In the genomic region with DNA sequence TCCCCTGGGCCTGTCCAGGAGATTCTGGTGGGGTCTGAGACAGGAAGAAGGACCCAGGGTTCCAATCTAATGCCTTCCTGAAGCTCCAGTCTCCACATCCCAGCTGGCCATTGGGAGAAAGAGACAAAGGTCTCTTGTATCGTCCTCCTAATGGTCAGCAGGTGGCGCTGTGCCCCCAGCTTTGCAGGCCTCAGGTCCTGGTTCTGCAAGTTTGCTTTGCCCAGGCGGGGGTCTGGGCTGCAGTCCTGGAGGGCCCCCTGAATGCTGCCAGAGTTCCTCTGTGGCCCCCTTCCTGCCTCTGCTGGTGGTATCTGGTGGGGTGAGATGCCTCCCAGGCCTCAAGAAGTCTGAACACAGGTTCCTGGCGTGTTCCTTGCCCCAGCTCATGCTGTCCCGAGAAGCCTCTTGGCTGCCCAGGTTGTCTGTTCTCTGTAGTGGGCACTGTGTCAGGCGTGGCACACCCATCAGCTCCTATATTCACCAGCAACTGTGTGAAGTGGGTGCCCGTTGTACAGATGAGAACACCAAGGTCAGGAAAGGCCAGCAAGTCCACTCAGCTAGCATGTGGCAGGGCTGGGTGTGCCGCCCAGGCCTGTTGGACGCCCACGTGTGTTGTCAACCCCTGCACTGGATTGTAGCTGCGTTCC, we compare ENCODE assay signal across 8 cellular contexts. TPM values are rescaled to one million over a fixed set of nuclear protein-coding genes. Genes with fewer than 3 reads are reported as not detected.
DNase-seq lines count a peak whose midpoint lies in the region; ATAC-seq and TF ChIP-seq lines count a peak whose summit lies in the region.

No MANE protein-coding gene starts in this region.

- H3K23ac ChIP-seq in trophoblast cell (ENCODE audit: low read length): no peak overlapping the region

- ATAC-seq in Panc1: peak; percentile 86
- no peak for ATAC-seq in HG03045 (IDR thresholded peaks at IDR 0.05; ENCODE audit: unreplicated experiment)
- ATAC-seq in GM18870 (IDR thresholded peaks at IDR 0.05; ENCODE audit: unreplicated experiment): no peak

- POLR2A ChIA-PET in Panc1 (lab: Charles Lee): no interaction called here

- no peak overlapping the region for H2BK5ac ChIP-seq in trophoblast cell (ENCODE audit: low read depth, low read length, poor library complexity)

- CTCF ChIA-PET in Panc1 (lab: Charles Lee): interaction anchor here (0.6 to 1.3 kb wide), 8 partner anchors 15 to 1716 kb away, joined by 3 to 6 read pairs (median 4); no protein-coding TSS in a partner anchor

- H3K36me3 ChIP-seq in Panc1 (ENCODE audit: control insufficient read depth, insufficient read depth, low read length): no peaks in the 10 kb centered on the region
- H3K36me3 ChIP-seq in trophoblast cell (ENCODE audit: control insufficient read depth in 1 of 2, insufficient read depth in 2 of 2, low read length in 2 of 2): no peaks in the 10 kb centered on the region

- H2AFZ ChIP-seq in trophoblast cell (ENCODE audit: insufficient read depth, low read length, poor library complexity): no peak overlapping the region

- H3K18ac ChIP-seq in trophoblast cell (ENCODE audit: low read length): no peak overlapping the region

- in situ Hi-C loops in Panc1 (cut with HindIII; ENCODE audit: low pct_unique_long_range_greater_than_20kb, low sequenced_read_pairs): no loop called here

- no CpG with 5 or more reads among the region's 11 CpGs for WGBS in trophoblast cell (ENCODE audit: extremely low coverage, insufficient coverage, insufficient read length)

- TF ChIP-seq CTCF in Panc1 (IDR thresholded peaks at IDR 0.05): peak; percentile 96

- H4K91ac ChIP-seq in trophoblast cell (ENCODE audit: low read depth, low read length): no peak overlapping the region

- no peak overlapping the region for H4K12ac ChIP-seq in trophoblast cell (ENCODE audit: low read depth, low read length)

- H3K4ac ChIP-seq in trophoblast cell (ENCODE audit: low read depth, low read length): no peak overlapping the region

- H2BK12ac ChIP-seq in trophoblast cell (ENCODE audit: low read length): no peak overlapping the region

- H3K79me1 ChIP-seq in trophoblast cell (ENCODE audit: low read length): no peaks in the 10 kb centered on the region

- H3K4me1 ChIP-seq in Panc1 (ENCODE audit: control insufficient read depth, insufficient read depth, low read length) (no peaks in the 10 kb centered on the region), trophoblast cell (ENCODE audit: control insufficient read depth in 1 of 2, insufficient read depth in 2 of 2, low read length in 2 of 2) (no peaks in the 10 kb centered on the region)

- H4K8ac ChIP-seq in trophoblast cell (ENCODE audit: low read depth, low read length): no peak overlapping the region

- H3K14ac ChIP-seq in trophoblast cell (ENCODE audit: low read length): no peak overlapping the region

- intact Hi-C loops in Panc1 (cut with micrococcal nuclease; ENCODE audit: unreplicated experiment): no loop called here

- BruUV-seq in Panc1 (replicated peaks; lab: Mats Ljungman, UMichigan): no TSS peak

- no peak overlapping the region for H2AK5ac ChIP-seq in trophoblast cell (ENCODE audit: low read length)

- no peak overlapping the region for H2BK120ac ChIP-seq in trophoblast cell (ENCODE audit: insufficient read depth, low read length, poor library complexity)

- TF ChIP-seq RAD21 in Ishikawa (IDR thresholded peaks at IDR 0.05; ENCODE audit: low read depth): peak; percentile 91

- no peak for TF ChIP-seq EP300 in Ishikawa (IDR thresholded peaks at IDR 0.05; ENCODE audit: borderline replicate concordance)

- no peak overlapping the region for H3K27ac ChIP-seq in Panc1 (ENCODE audit: low read length)
- H3K27ac ChIP-seq in trophoblast cell (ENCODE audit: low read depth, low read length): no peak overlapping the region

- H3K79me2 ChIP-seq in trophoblast cell (ENCODE audit: control insufficient read depth, insufficient read depth, low read length, poor library complexity): no peaks in the 10 kb centered on the region

- H3K9me3 ChIP-seq in Panc1 (ENCODE audit: control insufficient read depth, insufficient read depth, low read depth, low read length) (no peaks in the 10 kb centered on the region), trophoblast cell (ENCODE audit: insufficient read depth, low read depth, low read length) (no peaks in the 10 kb centered on the region)

- H3K4me2 ChIP-seq in trophoblast cell (ENCODE audit: low read length): no peak overlapping the region

- H3K27me3 ChIP-seq in Panc1 (ENCODE audit: control insufficient read depth, insufficient read depth, low read length) (no peaks in the 10 kb centered on the region), trophoblast cell (ENCODE audit: insufficient read depth, low read length) (no peaks in the 10 kb centered on the region)

- peak; percentile 70 for DNase-seq in DMS114 treated with DMSO at 0.1 percent for 48 hours (lab: John Stamatoyannopoulos, UW; ENCODE audit: unreplicated experiment)
- peak; percentile 41 for DNase-seq in Panc1 (ENCODE audit: low read depth, low spot score)
- peak; percentile 21 for DNase-seq in activated T-helper 9 cell treated with anti-CD3 and anti-CD28 coated beads, Interleukin-2, amount 50 U/mL, for 16 hours (ENCODE audit: low read depth)
- peak; percentile 53 for DNase-seq in glomerular visceral epithelial cell (ENCODE audit: extremely low spot score)
- peak; percentile 24 to 64 for DNase-seq in trophoblast cell

- H3K9ac ChIP-seq in trophoblast cell (ENCODE audit: low read length): no peak overlapping the region

- H3K4me3 ChIP-seq in Panc1 (ENCODE audit: low read depth in 2 of 2, low read length in 2 of 2) (no peak overlapping the region), trophoblast cell (ENCODE audit: low read depth, low read length) (no peak overlapping the region)

TF ChIP-seq in Ishikawa, 13 proteins besides CTCF, POLR2A, EP300 and RAD21:
- no peak for TF ChIP-seq CREB1 (IDR thresholded peaks at IDR 0.05; ENCODE audit: low read depth)
- no peak for TF ChIP-seq CEBPB (IDR thresholded peaks at IDR 0.05)
- TF ChIP-seq, protein P1, sequence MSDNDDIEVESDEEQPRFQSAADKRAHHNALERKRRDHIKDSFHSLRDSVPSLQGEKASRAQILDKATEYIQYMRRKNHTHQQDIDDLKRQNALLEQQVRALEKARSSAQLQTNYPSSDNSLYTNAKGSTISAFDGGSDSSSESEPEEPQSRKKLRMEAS (IDR thresholded peaks at IDR 0.05): no peak
- no peak for TF ChIP-seq TEAD4 (IDR thresholded peaks at IDR 0.05)
- TF ChIP-seq, protein P2, sequence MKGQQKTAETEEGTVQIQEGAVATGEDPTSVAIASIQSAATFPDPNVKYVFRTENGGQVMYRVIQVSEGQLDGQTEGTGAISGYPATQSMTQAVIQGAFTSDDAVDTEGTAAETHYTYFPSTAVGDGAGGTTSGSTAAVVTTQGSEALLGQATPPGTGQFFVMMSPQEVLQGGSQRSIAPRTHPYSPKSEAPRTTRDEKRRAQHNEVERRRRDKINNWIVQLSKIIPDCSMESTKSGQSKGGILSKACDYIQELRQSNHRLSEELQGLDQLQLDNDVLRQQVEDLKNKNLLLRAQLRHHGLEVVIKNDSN (IDR thresholded peaks at IDR 0.05): no peak
- TF ChIP-seq TAF1 (IDR thresholded peaks at IDR 0.05; ENCODE audit: low read depth): no peak
- TF ChIP-seq EGR1 (IDR thresholded peaks at IDR 0.05): no peak
- TF ChIP-seq, protein P3, sequence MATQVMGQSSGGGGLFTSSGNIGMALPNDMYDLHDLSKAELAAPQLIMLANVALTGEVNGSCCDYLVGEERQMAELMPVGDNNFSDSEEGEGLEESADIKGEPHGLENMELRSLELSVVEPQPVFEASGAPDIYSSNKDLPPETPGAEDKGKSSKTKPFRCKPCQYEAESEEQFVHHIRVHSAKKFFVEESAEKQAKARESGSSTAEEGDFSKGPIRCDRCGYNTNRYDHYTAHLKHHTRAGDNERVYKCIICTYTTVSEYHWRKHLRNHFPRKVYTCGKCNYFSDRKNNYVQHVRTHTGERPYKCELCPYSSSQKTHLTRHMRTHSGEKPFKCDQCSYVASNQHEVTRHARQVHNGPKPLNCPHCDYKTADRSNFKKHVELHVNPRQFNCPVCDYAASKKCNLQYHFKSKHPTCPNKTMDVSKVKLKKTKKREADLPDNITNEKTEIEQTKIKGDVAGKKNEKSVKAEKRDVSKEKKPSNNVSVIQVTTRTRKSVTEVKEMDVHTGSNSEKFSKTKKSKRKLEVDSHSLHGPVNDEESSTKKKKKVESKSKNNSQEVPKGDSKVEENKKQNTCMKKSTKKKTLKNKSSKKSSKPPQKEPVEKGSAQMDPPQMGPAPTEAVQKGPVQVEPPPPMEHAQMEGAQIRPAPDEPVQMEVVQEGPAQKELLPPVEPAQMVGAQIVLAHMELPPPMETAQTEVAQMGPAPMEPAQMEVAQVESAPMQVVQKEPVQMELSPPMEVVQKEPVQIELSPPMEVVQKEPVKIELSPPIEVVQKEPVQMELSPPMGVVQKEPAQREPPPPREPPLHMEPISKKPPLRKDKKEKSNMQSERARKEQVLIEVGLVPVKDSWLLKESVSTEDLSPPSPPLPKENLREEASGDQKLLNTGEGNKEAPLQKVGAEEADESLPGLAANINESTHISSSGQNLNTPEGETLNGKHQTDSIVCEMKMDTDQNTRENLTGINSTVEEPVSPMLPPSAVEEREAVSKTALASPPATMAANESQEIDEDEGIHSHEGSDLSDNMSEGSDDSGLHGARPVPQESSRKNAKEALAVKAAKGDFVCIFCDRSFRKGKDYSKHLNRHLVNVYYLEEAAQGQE (IDR thresholded peaks at IDR 0.05; ENCODE audit: low read depth): no peak
- no peak for TF ChIP-seq FOXM1 (IDR thresholded peaks at IDR 0.05; ENCODE audit: borderline replicate concordance, low read depth)
- no peak for TF ChIP-seq YY1 (IDR thresholded peaks at IDR 0.05; ENCODE audit: low read depth)
- TF ChIP-seq NFIC (IDR thresholded peaks at IDR 0.05): no peak
- TF ChIP-seq TCF12 (IDR thresholded peaks at IDR 0.05; ENCODE audit: low read depth): no peak
TF ChIP-seq in Ishikawa: peak in this region for 0.

RNA-seq across cellular contexts. Expression of a gene that starts 33.8 kb away (rescaled TPM):
- total RNA-seq in Panc1 (2021; ENCODE audit: unreplicated experiment): 0.31 TPM
- polyA plus RNA-seq in Panc1 (2012; ENCODE audit: insufficient read length): not detected
- 55.8 and 63.8 TPM in 2 replicates for polyA plus RNA-seq in trophoblast cell (2013)

RNA-seq across cellular contexts. Expression of a gene that starts 52.3 kb away (rescaled TPM):
- total RNA-seq in Panc1 (2021; ENCODE audit: unreplicated experiment): 113 TPM
- polyA plus RNA-seq in Panc1 (2012; ENCODE audit: insufficient read length): 87.2 TPM
- polyA plus RNA-seq in trophoblast cell (2013): 170 and 174 TPM in 2 replicates
